Comparison of ENCODE assay signal across 6 cellular contexts in the genomic region with DNA sequence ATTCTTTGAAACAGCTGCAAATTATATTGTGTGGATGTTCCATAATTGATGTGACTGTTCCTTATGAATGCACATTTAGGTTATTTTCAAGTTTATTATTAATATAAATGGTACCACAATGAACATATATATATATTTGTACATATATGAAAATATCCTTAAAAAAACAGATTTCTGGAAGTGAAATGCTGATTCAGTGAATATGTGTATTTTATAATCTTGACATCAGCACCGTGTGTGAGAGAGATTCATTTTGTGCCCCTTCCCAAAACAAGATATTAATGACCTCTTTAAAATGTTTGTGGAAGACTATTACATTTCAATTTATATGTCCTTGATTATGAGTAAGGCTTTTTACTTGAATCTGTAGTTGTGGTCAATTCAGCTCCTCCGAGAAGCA.
"Had no signal": no experiment of that assay in that cellular context is flagged by ENCODE, and none has a peak within 500 bp of the region (broad histone marks: within the 10 kb centered on the region; RNA-seq: fewer than 3 reads in every experiment).

No MANE protein-coding gene starts in this region.

- FAIRE-seq: HTR-8/SVneo had no signal

- H3K36me3 Mint-ChIP-seq: IgD-negative memory B cell had no signal

- H3K9ac ChIP-seq: KMS-11 had no signal

- H3K27me3 Mint-ChIP-seq: IgD-negative memory B cell had no signal

- H3K4me1 Mint-ChIP-seq: IgD-negative memory B cell had no signal

- H3K9me3 Mint-ChIP-seq: IgD-negative memory B cell had no signal

- DNase-seq: KBM-7, KG1 had no signal

- H3K4me3 Mint-ChIP-seq: IgD-negative memory B cell had no signal

- H3K27ac Mint-ChIP-seq: IgD-negative memory B cell had no signal

- H3K4me2 ChIP-seq: KMS-11 had no signal

- H3K27ac ChIP-seq: HL-60, KMS-11 had no signal
